Comparison of ENCODE assay signal across 21 cellular contexts in the genomic region with DNA sequence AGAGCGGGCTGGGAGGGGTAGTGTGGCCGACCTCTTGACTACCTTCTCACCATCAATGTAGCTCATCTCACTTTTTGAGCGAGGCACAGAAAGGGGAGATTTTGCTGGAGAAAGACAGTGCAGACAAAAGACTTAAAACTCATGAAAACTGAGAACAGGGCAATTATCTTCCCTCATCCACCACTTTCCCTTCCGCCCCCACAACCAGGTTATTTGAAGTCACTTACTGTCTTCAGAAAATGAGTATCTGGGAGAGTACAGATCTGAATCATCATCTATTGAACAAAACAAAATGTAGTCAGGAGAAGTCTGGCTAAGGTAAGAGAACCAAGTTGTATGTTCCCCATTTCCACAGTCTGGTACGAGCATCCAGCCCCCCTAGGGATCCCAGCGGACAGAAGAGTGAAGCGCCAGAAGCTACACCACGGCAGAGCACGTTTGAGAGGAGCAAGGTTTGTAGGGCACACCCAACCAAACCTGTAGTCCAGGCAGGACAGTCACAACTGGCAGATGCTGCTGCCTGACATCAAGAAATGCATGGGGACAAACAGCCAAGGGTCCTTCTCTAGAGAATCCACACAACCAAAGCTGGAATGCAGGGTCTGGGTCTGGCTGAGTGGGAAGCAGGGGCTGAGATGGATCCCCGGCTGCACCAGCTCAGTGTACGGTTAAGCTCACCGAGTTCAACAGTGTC.
DNase-seq lines count a peak whose midpoint lies in the region; ATAC-seq, FAIRE-seq and TF ChIP-seq lines count a peak whose summit lies in the region.
"Had no signal": no experiment of that assay in that cellular context is flagged by ENCODE, and none has a peak within 500 bp of the region (broad histone marks: within the 10 kb centered on the region; RNA-seq: fewer than 3 reads in every experiment).

No MANE protein-coding gene starts in this region.

- H4K5ac ChIP-seq in H9 (ENCODE audit: insufficient read length, low read depth, low read length), result no peak overlapping the region

- no peak overlapping the region for H3K27ac Mint-ChIP-seq in activated CD4-positive, alpha-beta memory T cell treated with anti-CD3 and anti-CD28 coated beads for 36 hours
- H3K27ac Mint-ChIP-seq in activated CD4-positive, alpha-beta memory T cell treated with anti-CD3 and anti-CD28 coated beads, Interleukin-2, amount 10 ng/mL, durations not matched to agents 7 days and 5 days, result no peak overlapping the region
- H3K27ac Mint-ChIP-seq in H9, result peak overlapping the region in 1 of 3 experiments; percentile 66; a peak in 2 of 7 replicates
- H3K27ac Mint-ChIP-seq: activated CD8-positive, alpha-beta memory T cell treated with anti-CD3 and anti-CD28 coated beads, Interleukin-2, amount 10 ng/mL, durations not matched to agents 7 days and 5 days; activated naive CD4-positive, alpha-beta T cell treated with anti-CD3 and anti-CD28 coated beads, Interleukin-2, amount 50 U/mL, for 24 hours had no signal

- ATAC-seq in K562, result no peak
- ATAC-seq: A549; activated CD8-positive, alpha-beta memory T cell treated with anti-CD3 and anti-CD28 coated beads, Interleukin-2, amount 10 ng/mL, durations not matched to agents 7 days and 5 days; HCT116; lower lobe of right lung; PC-3 had no signal

- H2BK120ac ChIP-seq in H9 (ENCODE audit: low read depth, low read length, poor library complexity, severe bottlenecking), result no peak overlapping the region

- no peak overlapping the region for H2BK15ac ChIP-seq in H9 (ENCODE audit: low read depth, low read length)

- in situ Hi-C loops in K562 (cut with MboI), result loop anchor here (25.0 kb wide), 1 partner anchor 453 kb away; no protein-coding TSS in a partner anchor

- H3K27me3 ChIP-seq in H9 (ENCODE audit: insufficient read depth, low read length) (no peaks in the 10 kb centered on the region), K562 (ENCODE audit: control insufficient read depth in 2 of 2, insufficient read depth in 2 of 2, low read length in 2 of 2) (no peaks in the 10 kb centered on the region)
- H3K27me3 ChIP-seq: BLaER1 treated with 17β-estradiol and CSF1 and Interleukin-3, amounts not matched to agents 10 nM and 100 nM; brain microvascular endothelial cell had no signal

- H2AFZ ChIP-seq in H9 (ENCODE audit: low read length) (no peak overlapping the region), K562 (ENCODE audit: low read depth, low read length) (no peak overlapping the region)

- H3K79me2 ChIP-seq in H9 (ENCODE audit: insufficient read depth, low read length) (no peaks in the 10 kb centered on the region), K562 (ENCODE audit: control insufficient read depth, insufficient read depth, low read length) (no peaks in the 10 kb centered on the region)

- no peak overlapping the region for H3K56ac ChIP-seq in H9 (ENCODE audit: insufficient read length, low read depth, low read length)

- no peaks in the 10 kb centered on the region for H3K36me3 Mint-ChIP-seq in activated CD4-positive, alpha-beta memory T cell treated with anti-CD3 and anti-CD28 coated beads for 36 hours
- H3K36me3 Mint-ChIP-seq in activated CD4-positive, alpha-beta memory T cell treated with anti-CD3 and anti-CD28 coated beads, Interleukin-2, amount 10 ng/mL, durations not matched to agents 7 days and 5 days (ENCODE audit: low read depth), result no peaks in the 10 kb centered on the region
- H3K36me3 Mint-ChIP-seq in H9 (ENCODE audit: insufficient read depth in 1 of 3, low read depth in 3 of 3), result peaks cover 0 to 15% (median 5%) of the 10 kb centered on the region in 3 experiments; a peak in 4 of 7 replicates
- H3K36me3 Mint-ChIP-seq: activated CD8-positive, alpha-beta memory T cell treated with anti-CD3 and anti-CD28 coated beads, Interleukin-2, amount 10 ng/mL, durations not matched to agents 7 days and 5 days; activated naive CD4-positive, alpha-beta T cell treated with anti-CD3 and anti-CD28 coated beads, Interleukin-2, amount 50 U/mL, for 24 hours had no signal

- no peak overlapping the region for H3K9ac ChIP-seq in H9 (ENCODE audit: extremely low read depth, insufficient read length, low read length)
- no peak overlapping the region for H3K9ac ChIP-seq in K562 (ENCODE audit: insufficient read depth in 1 of 2, low read depth in 2 of 2, low read length in 2 of 2)
- H3K9ac ChIP-seq: BLaER1 treated with 17β-estradiol and CSF1 and Interleukin-3, amounts not matched to agents 10 nM and 100 nM had no signal

- H3K23ac ChIP-seq in H9 (ENCODE audit: insufficient read length, low read depth, low read length), result no peak overlapping the region

- TF ChIP-seq RAD21 in K562 (CRISPR knock-in tag; conservative IDR thresholded peaks at IDR 0.05 in 1 of 2, IDR thresholded peaks at IDR 0.05 in 1 of 2), result no peak

- 0 out of 2 replicates have a peak, but pooled peaks cover 2% of the 10 kb centered on the region for H3K4me1 ChIP-seq in H9 (ENCODE audit: insufficient read depth, low read length)
- no peaks in the 10 kb centered on the region; a peak in 1 of 5 replicates for H3K4me1 ChIP-seq in K562 (replicated peaks in 1 of 2; ENCODE audit: control insufficient read depth in 2 of 2, insufficient read depth in 2 of 2, low read length in 2 of 2)

- H3K27me3 Mint-ChIP-seq in activated CD4-positive, alpha-beta memory T cell treated with anti-CD3 and anti-CD28 coated beads for 36 hours, result peaks cover 2% of the 10 kb centered on the region
- H3K27me3 Mint-ChIP-seq in activated CD4-positive, alpha-beta memory T cell treated with anti-CD3 and anti-CD28 coated beads, Interleukin-2, amount 10 ng/mL, durations not matched to agents 7 days and 5 days, result peaks cover 5% of the 10 kb centered on the region
- no peaks in the 10 kb centered on the region for H3K27me3 Mint-ChIP-seq in H9 (ENCODE audit: low read depth)
- H3K27me3 Mint-ChIP-seq: activated naive CD4-positive, alpha-beta T cell treated with anti-CD3 and anti-CD28 coated beads, Interleukin-2, amount 50 U/mL, for 24 hours had no signal

- TF ChIP-seq EP300 in K562 (IDR thresholded peaks at IDR 0.05; ENCODE audit: low read length), result no peak

- H2BK5ac ChIP-seq in H9 (ENCODE audit: insufficient read length, low read length), result no peak overlapping the region

- intact Hi-C loops in activated CD4-positive, alpha-beta memory T cell treated with anti-CD3 and anti-CD28 coated beads for 36 hours (cut with micrococcal nuclease), result loop anchor here (1.0 kb wide), 2 partner anchors 10 to 148 kb away; no protein-coding TSS in a partner anchor
- intact Hi-C loops in K562 (cut with micrococcal nuclease), result no loop called here

- no peaks in the 10 kb centered on the region for H3K9me3 Mint-ChIP-seq in activated CD4-positive, alpha-beta memory T cell treated with anti-CD3 and anti-CD28 coated beads for 36 hours
- H3K9me3 Mint-ChIP-seq in activated CD4-positive, alpha-beta memory T cell treated with anti-CD3 and anti-CD28 coated beads, Interleukin-2, amount 10 ng/mL, durations not matched to agents 7 days and 5 days, result no peaks in the 10 kb centered on the region
- no peaks in the 10 kb centered on the region for H3K9me3 Mint-ChIP-seq in H9
- H3K9me3 Mint-ChIP-seq: activated naive CD4-positive, alpha-beta T cell treated with anti-CD3 and anti-CD28 coated beads, Interleukin-2, amount 50 U/mL, for 24 hours had no signal

- H3K9me3 ChIP-seq in H9 (ENCODE audit: control insufficient read depth, low read depth, low read length) (no peaks in the 10 kb centered on the region), K562 (replicated peaks; ENCODE audit: control insufficient read depth, insufficient read depth, low read depth, low read length) (no peaks in the 10 kb centered on the region)
- H3K9me3 ChIP-seq: A549; BLaER1 treated with 17β-estradiol and CSF1 and Interleukin-3, amounts not matched to agents 10 nM and 100 nM; lower lobe of right lung; neutrophil had no signal

- DNase-seq in activated CD4-positive, alpha-beta memory T cell treated with anti-CD3 and anti-CD28 coated beads for 36 hours, result peak; percentile 67
- DNase-seq in activated CD4-positive, alpha-beta memory T cell treated with anti-CD3 and anti-CD28 coated beads, Interleukin-2, amount 10 ng/mL, durations not matched to agents 7 days and 5 days, result no peak
- DNase-seq in H9 (peak; percentile 20), K562 (ENCODE audit: extremely low read depth in 1 of 4, low spot score in 3 of 4) (no peak), HEK293T (ENCODE audit: extremely low spot score) (no peak), glomerular visceral epithelial cell (ENCODE audit: extremely low spot score) (no peak), OCI-M1 (lab: John Stamatoyannopoulos, UW) (no peak)
- DNase-seq in stimulated activated CD4-positive, alpha-beta T cell treated with anti-CD3 and anti-CD28 coated beads, Interleukin-4, amount 100 ng/mL, for 48 hours (ENCODE audit: low read depth in 2 of 2), result peak; percentile 14 to 45
- DNase-seq: activated CD8-positive, alpha-beta memory T cell treated with anti-CD3 and anti-CD28 coated beads, Interleukin-2, amount 10 ng/mL, durations not matched to agents 7 days and 5 days; brain microvascular endothelial cell; lower lobe of right lung; NCI-H146; NCI-H82; PC-3; retina; WERI-Rb-1 had no signal

- H3K27ac ChIP-seq in H9 (ENCODE audit: insufficient read length, low read depth, low read length) (no peak overlapping the region), K562 (ENCODE audit: extremely low read depth, low read depth, low read length) (no peak overlapping the region)
- H3K27ac ChIP-seq: A549; BLaER1 treated with 17β-estradiol and CSF1 and Interleukin-3, amounts not matched to agents 10 nM and 100 nM; brain microvascular endothelial cell; lower lobe of right lung; neutrophil; WERI-Rb-1 had no signal

- no peak overlapping the region for H3K4me3 Mint-ChIP-seq in activated CD4-positive, alpha-beta memory T cell treated with anti-CD3 and anti-CD28 coated beads for 36 hours
- no peak overlapping the region for H3K4me3 Mint-ChIP-seq in activated CD4-positive, alpha-beta memory T cell treated with anti-CD3 and anti-CD28 coated beads, Interleukin-2, amount 10 ng/mL, durations not matched to agents 7 days and 5 days
- H3K4me3 Mint-ChIP-seq in H9, result no peak overlapping the region
- H3K4me3 Mint-ChIP-seq: activated CD8-positive, alpha-beta memory T cell treated with anti-CD3 and anti-CD28 coated beads, Interleukin-2, amount 10 ng/mL, durations not matched to agents 7 days and 5 days; activated naive CD4-positive, alpha-beta T cell treated with anti-CD3 and anti-CD28 coated beads, Interleukin-2, amount 50 U/mL, for 24 hours had no signal

- TF ChIP-seq POLR2A in K562 (conservative IDR thresholded peaks at IDR 0.05), result no peak

- POLR2A ChIA-PET in activated CD4-positive, alpha-beta memory T cell treated with anti-CD3 and anti-CD28 coated beads for 36 hours (lab: Charles Lee), result interaction anchor here (0.6 to 1.3 kb wide), 2 partner anchors 23 to 30 kb away, joined by 3 to 4 read pairs; no protein-coding TSS in a partner anchor
- POLR2A ChIA-PET in activated CD4-positive, alpha-beta memory T cell treated with anti-CD3 and anti-CD28 coated beads, Interleukin-2, amount 10 ng/mL, durations not matched to agents 7 days and 5 days (lab: Charles Lee), result interaction anchor here (0.6 kb wide), 1 partner anchor 136 kb away, joined by 3 read pairs; no protein-coding TSS in a partner anchor
- POLR2A ChIA-PET in K562 (lab: Yijun Ruan, JAX) (interaction anchor here (1.4 kb wide), 1 partner anchor 9 kb away, joined by 3 read pairs; no protein-coding TSS in a partner anchor), HEK293T (lab: Yijun Ruan, JAX) (no interaction called here)

- H4K91ac ChIP-seq in H9 (ENCODE audit: insufficient read length, low read depth, low read length), result no peak overlapping the region

- H2BK20ac ChIP-seq in H9 (ENCODE audit: low read depth, low read length, poor library complexity, severe bottlenecking), result no peak overlapping the region

- no CpG with 5 or more reads among the region's 12 CpGs for WGBS in H9 (ENCODE audit: extremely low coverage, insufficient read length, low lambda C conversion rate)
- WGBS in K562 (ENCODE audit: insufficient coverage, low coverage, missing lambda C conversion rate), result 61% methylated on average over 10 of the region's 12 CpGs

- H2BK12ac ChIP-seq in H9 (ENCODE audit: insufficient read length, low read depth, low read length), result no peak overlapping the region

- no peak overlapping the region for H3T11ph ChIP-seq in H9 (ENCODE audit: low read length)

- H3K23me2 ChIP-seq in H9 (ENCODE audit: insufficient read length, low read depth, low read length, poor library complexity, severe bottlenecking), result no peaks in the 10 kb centered on the region

- no peak for TF ChIP-seq CTCF in H9 (conservative IDR thresholded peaks at IDR 0.05)
- TF ChIP-seq CTCF in K562 (IDR thresholded peaks at IDR 0.05 in 2 of 3, conservative IDR thresholded peaks at IDR 0.05 in 1 of 3; ENCODE audit: insufficient read depth in 2 of 3, low read depth in 1 of 3, low read length in 3 of 3), result no peak

- H3K4me3 ChIP-seq in K562, result no peak overlapping the region
- H3K4me3 ChIP-seq: A549; BLaER1 treated with 17β-estradiol and CSF1 and Interleukin-3, amounts not matched to agents 10 nM and 100 nM; lower lobe of right lung had no signal

- H2AK5ac ChIP-seq in H9 (ENCODE audit: insufficient read length, low read length), result no peak overlapping the region

- no peaks in the 10 kb centered on the region for H3K9me1 ChIP-seq in K562 (ENCODE audit: control insufficient read depth, insufficient read depth, low read length)

- H3K4me1 Mint-ChIP-seq in activated CD4-positive, alpha-beta memory T cell treated with anti-CD3 and anti-CD28 coated beads for 36 hours (ENCODE audit: low read depth), result peaks cover 7% of the 10 kb centered on the region
- no peaks in the 10 kb centered on the region for H3K4me1 Mint-ChIP-seq in activated CD4-positive, alpha-beta memory T cell treated with anti-CD3 and anti-CD28 coated beads, Interleukin-2, amount 10 ng/mL, durations not matched to agents 7 days and 5 days
- peaks cover 0 to 3% of the 10 kb centered on the region in 2 experiments; a peak in 2 of 4 replicates for H3K4me1 Mint-ChIP-seq in H9
- H3K4me1 Mint-ChIP-seq: activated naive CD4-positive, alpha-beta T cell treated with anti-CD3 and anti-CD28 coated beads, Interleukin-2, amount 50 U/mL, for 24 hours had no signal

- BruUV-seq in K562 (replicated peaks; lab: Mats Ljungman, UMichigan), result no TSS peak

- H3K36me3 ChIP-seq in K562 (ENCODE audit: control insufficient read depth, insufficient read depth, low read length), result 0 out of 3 replicates have a peak, but pooled peaks cover 2% of the 10 kb centered on the region
- H3K36me3 ChIP-seq: brain microvascular endothelial cell, neutrophil, WERI-Rb-1 had no signal

- H4K20me1 ChIP-seq in H9 (ENCODE audit: control insufficient read depth, insufficient read depth, insufficient read length), result no peaks in the 10 kb centered on the region
- no peaks in the 10 kb centered on the region for H4K20me1 ChIP-seq in K562 (replicated peaks; ENCODE audit: control insufficient read depth, insufficient read depth, low read length)

- H3K4me2 ChIP-seq in H9 (ENCODE audit: insufficient read depth, insufficient read length, low read length), result no peak overlapping the region
- H3K4me2 ChIP-seq in K562 (ENCODE audit: insufficient read depth, low read length), result no peak overlapping the region
- H3K4me2 ChIP-seq: A549; BLaER1 treated with 17β-estradiol and CSF1 and Interleukin-3, amounts not matched to agents 10 nM and 100 nM had no signal

- no peak overlapping the region for H3K18ac ChIP-seq in H9 (ENCODE audit: insufficient read length, low read depth, low read length)

- no peak overlapping the region for H3K4ac ChIP-seq in H9 (ENCODE audit: low read depth, low read length)

- CTCF ChIA-PET in activated CD4-positive, alpha-beta memory T cell treated with anti-CD3 and anti-CD28 coated beads for 36 hours (lab: Charles Lee), result interaction anchor here (1.0 to 2.9 kb wide), 4 partner anchors 10 to 21 kb away, joined by 3 to 20 read pairs (median 3); no protein-coding TSS in a partner anchor
- CTCF ChIA-PET in activated CD4-positive, alpha-beta memory T cell treated with anti-CD3 and anti-CD28 coated beads, Interleukin-2, amount 10 ng/mL, durations not matched to agents 7 days and 5 days (lab: Charles Lee), result interaction anchor here (0.6 to 1.2 kb wide), 4 partner anchors 11 to 47 kb away, joined by 3 to 4 read pairs (median 4); no protein-coding TSS in a partner anchor
- CTCF ChIA-PET in K562 (lab: Yijun Ruan, JAX; ENCODE audit: low intra/inter-chr PET ratio) (no interaction called here), HEK293T (lab: Yijun Ruan, JAX) (interaction anchor here (1.7 kb wide), 1 partner anchor 10 kb away, joined by 13 read pairs; no protein-coding TSS in a partner anchor)

- H3K79me1 ChIP-seq in H9 (ENCODE audit: insufficient read depth, low read depth, low read length, poor library complexity, severe bottlenecking), result no peaks in the 10 kb centered on the region

- H4K8ac ChIP-seq in H9 (replicated peaks; ENCODE audit: insufficient read length, low read depth, low read length), result no peak overlapping the region

- H3K14ac ChIP-seq in H9 (ENCODE audit: insufficient read depth, low read length), result no peak overlapping the region; the same call in 1 of the 2 replicates

- no peak for FAIRE-seq in K562 (lab: Jason Lieb, UNC)
- FAIRE-seq: A549 had no signal

Comparison
In these comparisons a context has a peak if more than half of its experiments do, and no peak if none do; other contexts are left out.
1. DNase-seq: peak in activated CD4-positive, alpha-beta memory T cell treated with anti-CD3 and anti-CD28 coated beads for 36 hours (single experiment), H9 (single experiment) and stimulated activated CD4-positive, alpha-beta T cell treated with anti-CD3 and anti-CD28 coated beads, Interleukin-4, amount 100 ng/mL, for 48 hours (2 of 2); none in activated CD4-positive, alpha-beta memory T cell treated with anti-CD3 and anti-CD28 coated beads, Interleukin-2, amount 10 ng/mL, durations not matched to agents 7 days and 5 days (single experiment), K562 (0 of 4), HEK293T (single experiment), glomerular visceral epithelial cell (single experiment) and OCI-M1 (single experiment).